In the genomic region with DNA sequence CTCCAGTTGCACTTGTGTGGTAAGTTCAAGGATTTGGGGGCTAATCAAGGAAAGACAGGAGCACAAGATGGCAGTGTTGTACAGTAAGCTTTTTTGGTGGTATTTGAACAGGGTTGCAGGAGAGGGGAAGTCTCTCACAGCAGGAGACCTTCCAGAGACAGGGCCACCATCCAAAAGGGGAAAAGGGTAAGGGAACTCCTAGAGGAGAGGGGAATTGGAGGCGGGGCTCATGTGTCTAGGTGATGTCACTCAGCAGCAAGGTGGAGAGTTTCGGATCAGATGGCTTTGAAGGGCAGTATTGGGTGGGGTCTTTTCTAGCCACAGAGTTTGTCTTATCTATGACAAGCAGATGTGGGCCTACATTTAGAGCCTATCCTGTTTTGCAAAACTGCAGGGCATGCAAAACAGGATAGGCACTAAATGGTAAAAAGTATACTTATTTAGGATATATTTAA, we compare ENCODE assay signal across 1 cellular context.
TF ChIP-seq lines count a peak whose summit lies in the region.

No MANE protein-coding gene starts in this region.

TF ChIP-seq in K562, 482 proteins besides CTCF, POLR2A, EP300 and RAD21 (continued from another document and continues in another):
- TF ChIP-seq RAD51 (IDR thresholded peaks at IDR 0.05; ENCODE audit: borderline replicate concordance, low read depth): peak; percentile 34
- no peak for TF ChIP-seq HOXB6 (CRISPR knock-in tag; IDR thresholded peaks at IDR 0.05; ENCODE audit: borderline replicate concordance)
- TF ChIP-seq NCOA6 (IDR thresholded peaks at IDR 0.05): no peak
- TF ChIP-seq OTX1 (CRISPR knock-in tag; IDR thresholded peaks at IDR 0.05): no peak
- TF ChIP-seq, protein P1, sequence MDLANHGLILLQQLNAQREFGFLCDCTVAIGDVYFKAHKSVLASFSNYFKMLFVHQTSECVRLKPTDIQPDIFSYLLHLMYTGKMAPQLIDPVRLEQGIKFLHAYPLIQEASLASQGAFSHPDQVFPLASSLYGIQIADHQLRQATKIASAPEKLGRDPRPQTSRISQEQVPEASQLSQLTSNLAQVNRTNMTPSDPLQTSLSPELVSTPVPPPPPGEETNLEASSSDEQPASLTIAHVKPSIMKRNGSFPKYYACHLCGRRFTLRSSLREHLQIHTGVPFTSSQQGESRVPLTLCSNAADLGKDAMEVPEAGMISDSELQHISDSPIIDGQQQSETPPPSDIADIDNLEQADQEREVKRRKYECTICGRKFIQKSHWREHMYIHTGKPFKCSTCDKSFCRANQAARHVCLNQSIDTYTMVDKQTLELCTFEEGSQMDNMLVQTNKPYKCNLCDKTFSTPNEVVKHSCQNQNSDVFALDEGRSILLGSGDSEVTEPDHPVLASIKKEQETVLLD (IDR thresholded peaks at IDR 0.05): no peak; the same call in 1 of the 2 replicates
- no peak for TF ChIP-seq U2AF2 (optimal IDR thresholded peaks at IDR 0.05; ENCODE audit: low read depth, low read length)
- TF ChIP-seq, protein P2, sequence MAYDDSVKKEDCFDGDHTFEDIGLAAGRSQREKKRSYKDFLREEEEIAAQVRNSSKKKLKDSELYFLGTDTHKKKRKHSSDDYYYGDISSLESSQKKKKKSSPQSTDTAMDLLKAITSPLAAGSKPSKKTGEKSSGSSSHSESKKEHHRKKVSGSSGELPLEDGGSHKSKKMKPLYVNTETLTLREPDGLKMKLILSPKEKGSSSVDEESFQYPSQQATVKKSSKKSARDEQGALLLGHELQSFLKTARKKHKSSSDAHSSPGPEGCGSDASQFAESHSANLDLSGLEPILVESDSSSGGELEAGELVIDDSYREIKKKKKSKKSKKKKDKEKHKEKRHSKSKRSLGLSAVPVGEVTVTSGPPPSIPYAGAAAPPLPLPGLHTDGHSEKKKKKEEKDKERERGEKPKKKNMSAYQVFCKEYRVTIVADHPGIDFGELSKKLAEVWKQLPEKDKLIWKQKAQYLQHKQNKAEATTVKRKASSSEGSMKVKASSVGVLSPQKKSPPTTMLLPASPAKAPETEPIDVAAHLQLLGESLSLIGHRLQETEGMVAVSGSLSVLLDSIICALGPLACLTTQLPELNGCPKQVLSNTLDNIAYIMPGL (CRISPR knock-in tag; IDR thresholded peaks at IDR 0.05): no peak
- TF ChIP-seq SRF (CRISPR knock-in tag; IDR thresholded peaks at IDR 0.05): peak in 1 of 2 experiments; percentile 55; a peak in 1 of 4 replicates
- TF ChIP-seq ZSCAN32 (CRISPR knock-in tag; IDR thresholded peaks at IDR 0.05): no peak
- TF ChIP-seq SRSF9 (IDR thresholded peaks at IDR 0.05; ENCODE audit: borderline replicate concordance, low read depth, low read length): no peak
- no peak for TF ChIP-seq TEAD1 (CRISPR knock-in tag; IDR thresholded peaks at IDR 0.05)
- TF ChIP-seq ARNT (IDR thresholded peaks at IDR 0.05): peak in 1 of 2 experiments; percentile 76; a peak in 1 of 4 replicates
- TF ChIP-seq ZNF561 (CRISPR knock-in tag; conservative IDR thresholded peaks at IDR 0.05): no peak
- TF ChIP-seq ZNF134 (CRISPR knock-in tag; conservative IDR thresholded peaks at IDR 0.05): no peak
- TF ChIP-seq BCOR (IDR thresholded peaks at IDR 0.05): 0 out of 2 replicates have a peak, but pooled peaks have one; percentile 14
- no peak for TF ChIP-seq ESRRB (CRISPR knock-in tag; IDR thresholded peaks at IDR 0.05; ENCODE audit: borderline replicate concordance)
- TF ChIP-seq CREB1 (IDR thresholded peaks at IDR 0.05): peak; percentile 46; the same call in 1 of the 2 replicates
- no peak for TF ChIP-seq CREB1 (CRISPR knock-in tag; IDR thresholded peaks at IDR 0.05)
- TF ChIP-seq SPI1 (IDR thresholded peaks at IDR 0.05; ENCODE audit: borderline replicate concordance, low read depth, low read length): peak; percentile 82
- TF ChIP-seq, protein P3, sequence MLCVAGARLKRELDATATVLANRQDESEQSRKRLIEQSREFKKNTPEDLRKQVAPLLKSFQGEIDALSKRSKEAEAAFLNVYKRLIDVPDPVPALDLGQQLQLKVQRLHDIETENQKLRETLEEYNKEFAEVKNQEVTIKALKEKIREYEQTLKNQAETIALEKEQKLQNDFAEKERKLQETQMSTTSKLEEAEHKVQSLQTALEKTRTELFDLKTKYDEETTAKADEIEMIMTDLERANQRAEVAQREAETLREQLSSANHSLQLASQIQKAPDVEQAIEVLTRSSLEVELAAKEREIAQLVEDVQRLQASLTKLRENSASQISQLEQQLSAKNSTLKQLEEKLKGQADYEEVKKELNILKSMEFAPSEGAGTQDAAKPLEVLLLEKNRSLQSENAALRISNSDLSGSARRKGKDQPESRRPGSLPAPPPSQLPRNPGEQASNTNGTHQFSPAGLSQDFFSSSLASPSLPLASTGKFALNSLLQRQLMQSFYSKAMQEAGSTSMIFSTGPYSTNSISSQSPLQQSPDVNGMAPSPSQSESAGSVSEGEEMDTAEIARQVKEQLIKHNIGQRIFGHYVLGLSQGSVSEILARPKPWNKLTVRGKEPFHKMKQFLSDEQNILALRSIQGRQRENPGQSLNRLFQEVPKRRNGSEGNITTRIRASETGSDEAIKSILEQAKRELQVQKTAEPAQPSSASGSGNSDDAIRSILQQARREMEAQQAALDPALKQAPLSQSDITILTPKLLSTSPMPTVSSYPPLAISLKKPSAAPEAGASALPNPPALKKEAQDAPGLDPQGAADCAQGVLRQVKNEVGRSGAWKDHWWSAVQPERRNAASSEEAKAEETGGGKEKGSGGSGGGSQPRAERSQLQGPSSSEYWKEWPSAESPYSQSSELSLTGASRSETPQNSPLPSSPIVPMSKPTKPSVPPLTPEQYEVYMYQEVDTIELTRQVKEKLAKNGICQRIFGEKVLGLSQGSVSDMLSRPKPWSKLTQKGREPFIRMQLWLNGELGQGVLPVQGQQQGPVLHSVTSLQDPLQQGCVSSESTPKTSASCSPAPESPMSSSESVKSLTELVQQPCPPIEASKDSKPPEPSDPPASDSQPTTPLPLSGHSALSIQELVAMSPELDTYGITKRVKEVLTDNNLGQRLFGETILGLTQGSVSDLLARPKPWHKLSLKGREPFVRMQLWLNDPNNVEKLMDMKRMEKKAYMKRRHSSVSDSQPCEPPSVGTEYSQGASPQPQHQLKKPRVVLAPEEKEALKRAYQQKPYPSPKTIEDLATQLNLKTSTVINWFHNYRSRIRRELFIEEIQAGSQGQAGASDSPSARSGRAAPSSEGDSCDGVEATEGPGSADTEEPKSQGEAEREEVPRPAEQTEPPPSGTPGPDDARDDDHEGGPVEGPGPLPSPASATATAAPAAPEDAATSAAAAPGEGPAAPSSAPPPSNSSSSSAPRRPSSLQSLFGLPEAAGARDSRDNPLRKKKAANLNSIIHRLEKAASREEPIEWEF (CRISPR knock-in tag; IDR thresholded peaks at IDR 0.05): no peak
- TF ChIP-seq NR2C2 (CRISPR knock-in tag; IDR thresholded peaks at IDR 0.05): no peak
- no peak for TF ChIP-seq NR2C2 (tag; IDR thresholded peaks at IDR 0.05)
- no peak for TF ChIP-seq ZBTB1 (CRISPR knock-in tag; IDR thresholded peaks at IDR 0.05; ENCODE audit: borderline replicate concordance, low read depth)
- TF ChIP-seq, protein P4, sequence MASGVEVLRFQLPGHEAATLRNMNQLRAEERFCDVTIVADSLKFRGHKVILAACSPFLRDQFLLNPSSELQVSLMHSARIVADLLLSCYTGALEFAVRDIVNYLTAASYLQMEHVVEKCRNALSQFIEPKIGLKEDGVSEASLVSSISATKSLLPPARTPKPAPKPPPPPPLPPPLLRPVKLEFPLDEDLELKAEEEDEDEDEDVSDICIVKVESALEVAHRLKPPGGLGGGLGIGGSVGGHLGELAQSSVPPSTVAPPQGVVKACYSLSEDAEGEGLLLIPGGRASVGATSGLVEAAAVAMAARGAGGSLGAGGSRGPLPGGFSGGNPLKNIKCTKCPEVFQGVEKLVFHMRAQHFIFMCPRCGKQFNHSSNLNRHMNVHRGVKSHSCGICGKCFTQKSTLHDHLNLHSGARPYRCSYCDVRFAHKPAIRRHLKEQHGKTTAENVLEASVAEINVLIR (CRISPR knock-in tag; IDR thresholded peaks at IDR 0.05): no peak
- TF ChIP-seq ZNF384 (IDR thresholded peaks at IDR 0.05; ENCODE audit: low read depth, low read length): no peak
- TF ChIP-seq NR4A1 (CRISPR knock-in tag; IDR thresholded peaks at IDR 0.05): no peak
- TF ChIP-seq NR4A1 (tag; IDR thresholded peaks at IDR 0.05): 0 out of 2 replicates have a peak, but pooled peaks have one; percentile 27
- no peak for TF ChIP-seq HDAC1 (IDR thresholded peaks at IDR 0.05)
- peak; percentile 79; the same call in 1 of the 2 replicates for TF ChIP-seq STAT5A (IDR thresholded peaks at IDR 0.05; ENCODE audit: borderline replicate concordance, low read length)
- TF ChIP-seq, protein P5, sequence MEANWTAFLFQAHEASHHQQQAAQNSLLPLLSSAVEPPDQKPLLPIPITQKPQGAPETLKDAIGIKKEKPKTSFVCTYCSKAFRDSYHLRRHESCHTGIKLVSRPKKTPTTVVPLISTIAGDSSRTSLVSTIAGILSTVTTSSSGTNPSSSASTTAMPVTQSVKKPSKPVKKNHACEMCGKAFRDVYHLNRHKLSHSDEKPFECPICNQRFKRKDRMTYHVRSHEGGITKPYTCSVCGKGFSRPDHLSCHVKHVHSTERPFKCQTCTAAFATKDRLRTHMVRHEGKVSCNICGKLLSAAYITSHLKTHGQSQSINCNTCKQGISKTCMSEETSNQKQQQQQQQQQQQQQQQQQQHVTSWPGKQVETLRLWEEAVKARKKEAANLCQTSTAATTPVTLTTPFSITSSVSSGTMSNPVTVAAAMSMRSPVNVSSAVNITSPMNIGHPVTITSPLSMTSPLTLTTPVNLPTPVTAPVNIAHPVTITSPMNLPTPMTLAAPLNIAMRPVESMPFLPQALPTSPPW (CRISPR knock-in tag; IDR thresholded peaks at IDR 0.05): peak; percentile 40; the same call in 1 of the 2 replicates
- TF ChIP-seq, protein P6, sequence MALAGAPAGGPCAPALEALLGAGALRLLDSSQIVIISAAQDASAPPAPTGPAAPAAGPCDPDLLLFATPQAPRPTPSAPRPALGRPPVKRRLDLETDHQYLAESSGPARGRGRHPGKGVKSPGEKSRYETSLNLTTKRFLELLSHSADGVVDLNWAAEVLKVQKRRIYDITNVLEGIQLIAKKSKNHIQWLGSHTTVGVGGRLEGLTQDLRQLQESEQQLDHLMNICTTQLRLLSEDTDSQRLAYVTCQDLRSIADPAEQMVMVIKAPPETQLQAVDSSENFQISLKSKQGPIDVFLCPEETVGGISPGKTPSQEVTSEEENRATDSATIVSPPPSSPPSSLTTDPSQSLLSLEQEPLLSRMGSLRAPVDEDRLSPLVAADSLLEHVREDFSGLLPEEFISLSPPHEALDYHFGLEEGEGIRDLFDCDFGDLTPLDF (CRISPR knock-in tag; IDR thresholded peaks at IDR 0.05): no peak
- no peak for TF ChIP-seq ZNF764 (CRISPR knock-in tag; IDR thresholded peaks at IDR 0.05; ENCODE audit: low read depth)
- no peak for TF ChIP-seq KAT8 (IDR thresholded peaks at IDR 0.05; ENCODE audit: low read depth)
- TF ChIP-seq, protein P7, sequence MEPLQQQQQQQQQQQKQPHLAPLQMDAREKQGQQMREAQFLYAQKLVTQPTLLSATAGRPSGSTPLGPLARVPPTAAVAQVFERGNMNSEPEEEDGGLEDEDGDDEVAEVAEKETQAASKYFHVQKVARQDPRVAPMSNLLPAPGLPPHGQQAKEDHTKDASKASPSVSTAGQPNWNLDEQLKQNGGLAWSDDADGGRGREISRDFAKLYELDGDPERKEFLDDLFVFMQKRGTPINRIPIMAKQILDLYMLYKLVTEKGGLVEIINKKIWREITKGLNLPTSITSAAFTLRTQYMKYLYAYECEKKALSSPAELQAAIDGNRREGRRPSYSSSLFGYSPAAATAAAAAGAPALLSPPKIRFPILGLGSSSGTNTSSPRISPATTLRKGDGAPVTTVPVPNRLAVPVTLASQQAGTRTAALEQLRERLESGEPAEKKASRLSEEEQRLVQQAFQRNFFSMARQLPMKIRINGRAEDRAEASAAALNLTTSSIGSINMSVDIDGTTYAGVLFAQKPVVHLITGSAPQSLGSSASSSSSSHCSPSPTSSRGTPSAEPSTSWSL (CRISPR knock-in tag; IDR thresholded peaks at IDR 0.05; ENCODE audit: borderline replicate concordance): no peak
- TF ChIP-seq C11orf30 (IDR thresholded peaks at IDR 0.05; ENCODE audit: low read depth): peak; percentile 77
- TF ChIP-seq NFE2 (IDR thresholded peaks at IDR 0.05; ENCODE audit: low read depth): 0 out of 2 replicates have a peak, but pooled peaks have one; percentile 2
- peak; percentile 26 for TF ChIP-seq NEUROD1 (IDR thresholded peaks at IDR 0.05; ENCODE audit: borderline replicate concordance, low read depth, low read length, partially characterized antibody)
- no peak for TF ChIP-seq ZNF175 (CRISPR knock-in tag; IDR thresholded peaks at IDR 0.05; ENCODE audit: low read depth)
- no peak for TF ChIP-seq THRAP3 (IDR thresholded peaks at IDR 0.05; ENCODE audit: borderline replicate concordance)
- TF ChIP-seq NONO (IDR thresholded peaks at IDR 0.05; ENCODE audit: low read depth in 2 of 2, low read length in 1 of 2): no peak
- no peak for TF ChIP-seq KDM1A (IDR thresholded peaks at IDR 0.05)
- TF ChIP-seq KLF1 (tag; IDR thresholded peaks at IDR 0.05): peak; percentile 66; the same call in 1 of the 2 replicates
- TF ChIP-seq JUN (IDR thresholded peaks at IDR 0.05; ENCODE audit: borderline replicate concordance, low read depth, low read length): peak; percentile 58
- no peak for TF ChIP-seq JUN (CRISPR knock-in tag; IDR thresholded peaks at IDR 0.05; ENCODE audit: borderline replicate concordance)
- TF ChIP-seq FOS (IDR thresholded peaks at IDR 0.05; ENCODE audit: extremely low read depth, insufficient read length): no peak
- 0 out of 2 replicates have a peak, but pooled peaks have one; percentile 28 for TF ChIP-seq ETV1 (tag; conservative IDR thresholded peaks at IDR 0.05; ENCODE audit: low read depth)
- TF ChIP-seq NR2C1 (IDR thresholded peaks at IDR 0.05): 0 out of 2 replicates have a peak, but pooled peaks have one; percentile 4
- TF ChIP-seq NR2C1 (tag; IDR thresholded peaks at IDR 0.05): no peak
- TF ChIP-seq, protein P8, sequence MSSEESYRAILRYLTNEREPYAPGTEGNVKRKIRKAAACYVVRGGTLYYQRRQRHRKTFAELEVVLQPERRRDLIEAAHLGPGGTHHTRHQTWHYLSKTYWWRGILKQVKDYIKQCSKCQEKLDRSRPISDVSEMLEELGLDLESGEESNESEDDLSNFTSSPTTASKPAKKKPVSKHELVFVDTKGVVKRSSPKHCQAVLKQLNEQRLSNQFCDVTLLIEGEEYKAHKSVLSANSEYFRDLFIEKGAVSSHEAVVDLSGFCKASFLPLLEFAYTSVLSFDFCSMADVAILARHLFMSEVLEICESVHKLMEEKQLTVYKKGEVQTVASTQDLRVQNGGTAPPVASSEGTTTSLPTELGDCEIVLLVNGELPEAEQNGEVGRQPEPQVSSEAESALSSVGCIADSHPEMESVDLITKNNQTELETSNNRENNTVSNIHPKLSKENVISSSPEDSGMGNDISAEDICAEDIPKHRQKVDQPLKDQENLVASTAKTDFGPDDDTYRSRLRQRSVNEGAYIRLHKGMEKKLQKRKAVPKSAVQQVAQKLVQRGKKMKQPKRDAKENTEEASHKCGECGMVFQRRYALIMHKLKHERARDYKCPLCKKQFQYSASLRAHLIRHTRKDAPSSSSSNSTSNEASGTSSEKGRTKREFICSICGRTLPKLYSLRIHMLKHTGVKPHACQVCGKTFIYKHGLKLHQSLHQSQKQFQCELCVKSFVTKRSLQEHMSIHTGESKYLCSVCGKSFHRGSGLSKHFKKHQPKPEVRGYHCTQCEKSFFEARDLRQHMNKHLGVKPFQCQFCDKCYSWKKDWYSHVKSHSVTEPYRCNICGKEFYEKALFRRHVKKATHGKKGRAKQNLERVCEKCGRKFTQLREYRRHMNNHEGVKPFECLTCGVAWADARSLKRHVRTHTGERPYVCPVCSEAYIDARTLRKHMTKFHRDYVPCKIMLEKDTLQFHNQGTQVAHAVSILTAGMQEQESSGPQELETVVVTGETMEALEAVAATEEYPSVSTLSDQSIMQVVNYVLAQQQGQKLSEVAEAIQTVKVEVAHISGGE (CRISPR knock-in tag; IDR thresholded peaks at IDR 0.05): no peak
- no peak for TF ChIP-seq CCAR2 (IDR thresholded peaks at IDR 0.05; ENCODE audit: low read depth, low read length)
- peak; percentile 37; the same call in 1 of the 2 replicates for TF ChIP-seq SMAD4 (CRISPR knock-in tag; conservative IDR thresholded peaks at IDR 0.05)
